14 cellular contexts compared by ENCODE assay signal in genomic region chr12:100721193-100721592, GRCh38.
"Had no signal": no experiment of that assay in that cellular context is flagged by ENCODE, and none has a peak within 500 bp of the region (broad histone marks: within the 10 kb centered on the region; RNA-seq: fewer than 3 reads in every experiment).

No MANE protein-coding gene starts in this region.

- FAIRE-seq: colon had no signal

- H3K27ac ChIP-seq: neural progenitor cell, right atrium auricular region, thyroid gland had no signal

- H3K9ac ChIP-seq: neural progenitor cell had no signal

- H3K36me3 ChIP-seq: neural progenitor cell, right atrium auricular region, thyroid gland had no signal

- H2AFZ ChIP-seq: neural progenitor cell had no signal

- H3K4me3 ChIP-seq: neural progenitor cell, right atrium auricular region, thyroid gland had no signal

- H3K27me3 ChIP-seq: thyroid gland had no signal

- DNase-seq: activated CD4-positive, CD25-positive, alpha-beta regulatory T cell treated with anti-CD3 and anti-CD28 coated beads, Interleukin-2, amount 50 U/mL, for 72 hours; activated gamma-delta T cell; immature natural killer cell; kidney glomerular epithelial cell; left ventricle myocardium superior; naive B cell; stimulated activated CD4-positive, alpha-beta T cell treated with anti-CD3 and anti-CD28 coated beads, Interleukin-2, amount 100 ng/mL, for 24 hours; stimulated activated naive CD4-positive, alpha-beta T cell treated with Interleukin-2 at 50 U/mL for 16 hours; T1000; thyroid gland had no signal

- H3K9me3 ChIP-seq: right atrium auricular region, thyroid gland had no signal

- H3K4me2 ChIP-seq: neural progenitor cell had no signal

- ATAC-seq: esophagus mucosa, left ventricle myocardium superior had no signal
